Comparison of ENCODE assay signal across 20 cellular contexts in the genomic region with DNA sequence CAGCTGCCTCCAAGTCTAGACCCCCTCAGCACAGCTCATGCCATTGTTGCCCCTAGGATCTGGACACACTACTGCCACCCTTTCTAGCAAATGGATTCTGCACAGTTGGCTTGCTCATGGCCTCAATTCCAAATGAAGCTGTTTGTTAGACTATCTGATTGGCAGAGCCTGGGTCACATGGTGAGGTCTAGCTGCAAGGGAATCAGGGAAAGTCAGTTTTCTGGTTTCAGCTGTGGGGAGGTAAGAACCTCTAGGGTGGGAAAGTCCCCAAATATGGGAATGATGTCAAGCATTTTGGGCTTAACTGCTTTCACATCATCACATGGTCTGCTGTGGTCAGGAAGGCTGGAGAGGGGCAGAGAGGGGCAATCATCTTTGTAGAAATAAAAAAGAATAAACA.
DNase-seq lines count a peak whose midpoint lies in the region; ATAC-seq and TF ChIP-seq lines count a peak whose summit lies in the region.
"Had no signal": no experiment of that assay in that cellular context is flagged by ENCODE, and none has a peak within 500 bp of the region (broad histone marks: within the 10 kb centered on the region; RNA-seq: fewer than 3 reads in every experiment).

No MANE protein-coding gene starts in this region.

- peaks cover 6% of the 10 kb centered on the region for H3K36me3 Mint-ChIP-seq in activated naive CD4-positive, alpha-beta T cell treated with anti-CD3 and anti-CD28 coated beads, Interleukin-2, amount 50 U/mL, for 24 hours
- peaks cover 14% of the 10 kb centered on the region for H3K36me3 Mint-ChIP-seq in WTC11

- no peak for TF ChIP-seq CTCF in WTC11 (IDR thresholded peaks at IDR 0.05)

- H3K4me1 Mint-ChIP-seq in activated naive CD4-positive, alpha-beta T cell treated with anti-CD3 and anti-CD28 coated beads, Interleukin-2, amount 50 U/mL, for 24 hours, result peaks cover 7% of the 10 kb centered on the region
- peaks cover 30% of the 10 kb centered on the region for H3K4me1 Mint-ChIP-seq in WTC11

- peaks cover 3% of the 10 kb centered on the region for H3K27me3 Mint-ChIP-seq in activated naive CD4-positive, alpha-beta T cell treated with anti-CD3 and anti-CD28 coated beads, Interleukin-2, amount 50 U/mL, for 24 hours
- peaks cover 3% of the 10 kb centered on the region; the same call in 1 of the 2 replicates for H3K27me3 Mint-ChIP-seq in WTC11 (ENCODE audit: low read depth)
- H3K27me3 Mint-ChIP-seq: CD4-positive, alpha-beta T cell had no signal

- no peak overlapping the region for H3K4me3 Mint-ChIP-seq in activated naive CD4-positive, alpha-beta T cell treated with anti-CD3 and anti-CD28 coated beads, Interleukin-2, amount 50 U/mL, for 24 hours
- H3K4me3 Mint-ChIP-seq in WTC11, result no peak overlapping the region
- H3K4me3 Mint-ChIP-seq: CD14-positive monocyte; CD4-positive, alpha-beta T cell had no signal

- CTCF ChIA-PET in WTC11 (lab: Charles Lee), result no interaction called here

- ATAC-seq in WTC11, result no peak
- ATAC-seq: GM12878 had no signal

- H3K27ac Mint-ChIP-seq in activated naive CD4-positive, alpha-beta T cell treated with anti-CD3 and anti-CD28 coated beads, Interleukin-2, amount 50 U/mL, for 24 hours, result peak overlapping the region; percentile 23
- no peak overlapping the region for H3K27ac Mint-ChIP-seq in WTC11
- H3K27ac Mint-ChIP-seq: CD14-positive monocyte; CD4-positive, alpha-beta T cell had no signal

- POLR2A ChIA-PET in WTC11 (lab: Charles Lee), result no interaction called here

- no peaks in the 10 kb centered on the region for H3K9me3 Mint-ChIP-seq in activated naive CD4-positive, alpha-beta T cell treated with anti-CD3 and anti-CD28 coated beads, Interleukin-2, amount 50 U/mL, for 24 hours
- H3K9me3 Mint-ChIP-seq in WTC11, result peaks cover 20% of the 10 kb centered on the region
- H3K9me3 Mint-ChIP-seq: CD4-positive, alpha-beta T cell had no signal

- DNase-seq in DMS 273 (lab: John Stamatoyannopoulos, UW; ENCODE audit: unreplicated experiment) (peak; percentile 13), DMS 273 treated with DMSO at 0.1 percent for 48 hours (lab: John Stamatoyannopoulos, UW) (no peak), WTC11 (ENCODE audit: low spot score) (no peak), NCI-H1417 treated with DMSO at 0.1 percent for 48 hours (lab: John Stamatoyannopoulos, UW) (no peak), NCI-H446 treated with DMSO at 0.1 percent for 48 hours (lab: John Stamatoyannopoulos, UW) (no peak), medulla oblongata (ENCODE audit: extremely low spot score) (no peak)
- no peak for DNase-seq in activated naive CD4-positive, alpha-beta T cell treated with anti-CD3 and anti-CD28 coated beads, Interleukin-2, amount 50 U/mL, for 16 hours
- DNase-seq: BE2C; Calu3; CD4-positive, alpha-beta T cell; COR-L47; DMS79; EL; GDM1; GM23248; H7; HCEC 1CT had no signal

TF ChIP-seq in WTC11, 78 proteins besides CTCF, POLR2A, EP300 and RAD21:
- TF ChIP-seq, protein P1, sequence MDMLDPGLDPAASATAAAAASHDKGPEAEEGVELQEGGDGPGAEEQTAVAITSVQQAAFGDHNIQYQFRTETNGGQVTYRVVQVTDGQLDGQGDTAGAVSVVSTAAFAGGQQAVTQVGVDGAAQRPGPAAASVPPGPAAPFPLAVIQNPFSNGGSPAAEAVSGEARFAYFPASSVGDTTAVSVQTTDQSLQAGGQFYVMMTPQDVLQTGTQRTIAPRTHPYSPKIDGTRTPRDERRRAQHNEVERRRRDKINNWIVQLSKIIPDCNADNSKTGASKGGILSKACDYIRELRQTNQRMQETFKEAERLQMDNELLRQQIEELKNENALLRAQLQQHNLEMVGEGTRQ (CRISPR knock-in tag; IDR thresholded peaks at IDR 0.05), result 0 out of 2 replicates have a peak, but pooled peaks have one; percentile 25
- TF ChIP-seq FOXP1 (CRISPR knock-in tag; IDR thresholded peaks at IDR 0.05; ENCODE audit: borderline replicate concordance), result no peak
- TF ChIP-seq, protein P2, sequence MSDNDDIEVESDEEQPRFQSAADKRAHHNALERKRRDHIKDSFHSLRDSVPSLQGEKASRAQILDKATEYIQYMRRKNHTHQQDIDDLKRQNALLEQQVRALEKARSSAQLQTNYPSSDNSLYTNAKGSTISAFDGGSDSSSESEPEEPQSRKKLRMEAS (CRISPR knock-in tag; IDR thresholded peaks at IDR 0.05), result no peak
- TF ChIP-seq, protein P3, sequence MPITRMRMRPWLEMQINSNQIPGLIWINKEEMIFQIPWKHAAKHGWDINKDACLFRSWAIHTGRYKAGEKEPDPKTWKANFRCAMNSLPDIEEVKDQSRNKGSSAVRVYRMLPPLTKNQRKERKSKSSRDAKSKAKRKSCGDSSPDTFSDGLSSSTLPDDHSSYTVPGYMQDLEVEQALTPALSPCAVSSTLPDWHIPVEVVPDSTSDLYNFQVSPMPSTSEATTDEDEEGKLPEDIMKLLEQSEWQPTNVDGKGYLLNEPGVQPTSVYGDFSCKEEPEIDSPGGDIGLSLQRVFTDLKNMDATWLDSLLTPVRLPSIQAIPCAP (CRISPR knock-in tag; IDR thresholded peaks at IDR 0.05), result no peak
- TF ChIP-seq, protein P4, sequence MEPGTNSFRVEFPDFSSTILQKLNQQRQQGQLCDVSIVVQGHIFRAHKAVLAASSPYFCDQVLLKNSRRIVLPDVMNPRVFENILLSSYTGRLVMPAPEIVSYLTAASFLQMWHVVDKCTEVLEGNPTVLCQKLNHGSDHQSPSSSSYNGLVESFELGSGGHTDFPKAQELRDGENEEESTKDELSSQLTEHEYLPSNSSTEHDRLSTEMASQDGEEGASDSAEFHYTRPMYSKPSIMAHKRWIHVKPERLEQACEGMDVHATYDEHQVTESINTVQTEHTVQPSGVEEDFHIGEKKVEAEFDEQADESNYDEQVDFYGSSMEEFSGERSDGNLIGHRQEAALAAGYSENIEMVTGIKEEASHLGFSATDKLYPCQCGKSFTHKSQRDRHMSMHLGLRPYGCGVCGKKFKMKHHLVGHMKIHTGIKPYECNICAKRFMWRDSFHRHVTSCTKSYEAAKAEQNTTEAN (CRISPR knock-in tag; IDR thresholded peaks at IDR 0.05), result no peak
